Comparison of ENCODE assay signal across 17 cellular contexts in the genomic region with DNA sequence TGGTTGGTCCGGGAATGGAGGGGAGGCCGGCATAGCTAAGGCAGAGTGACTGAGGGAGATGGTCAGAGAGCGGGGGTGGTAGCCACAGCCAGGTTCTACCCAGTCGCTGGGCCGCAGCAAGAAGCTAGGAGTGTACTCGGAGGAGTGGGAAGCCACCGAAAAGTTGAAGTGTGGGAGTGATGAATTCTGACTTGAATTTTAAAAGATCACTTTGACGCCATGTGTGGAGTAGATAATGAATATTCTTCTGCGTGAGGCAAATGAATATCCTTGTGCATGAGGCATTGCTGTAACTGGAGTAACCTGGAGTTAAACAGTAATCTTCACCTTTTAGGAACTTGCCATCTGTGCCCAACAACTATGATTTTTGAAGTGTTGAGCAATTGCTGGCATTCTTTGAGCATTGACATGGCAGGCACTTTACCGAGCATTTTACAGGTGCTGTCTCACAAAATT. TPM values are rescaled to one million over a fixed set of nuclear protein-coding genes. Genes with fewer than 3 reads are reported as not detected.
A peak's percentile ranks its signal among the peaks of the same experiment; 100 is the strongest.
DNase-seq lines count a peak whose midpoint lies in the region; ATAC-seq, FAIRE-seq and TF ChIP-seq lines count a peak whose summit lies in the region.
"Had no signal": no experiment of that assay in that cellular context is flagged by ENCODE, and none has a peak within 500 bp of the region (broad histone marks: within the 10 kb centered on the region; RNA-seq: fewer than 3 reads in every experiment).

No MANE protein-coding gene starts in this region.

- H3K9me3 ChIP-seq in A549 (no peaks in the 10 kb centered on the region), endodermal cell (ENCODE audit: control insufficient read depth, low read length) (no peaks in the 10 kb centered on the region), parathyroid adenoma (ENCODE audit: control insufficient read depth, low read length) (no peaks in the 10 kb centered on the region), WERI-Rb-1 (ENCODE audit: severe bottlenecking) (no peaks in the 10 kb centered on the region)
- H3K9me3 ChIP-seq: breast epithelium, esophagus squamous epithelium had no signal

- FAIRE-seq in A549 (lab: Jason Lieb, UNC): no peak

- POLR2A ChIA-PET in A549 (lab: Yijun Ruan, JAX): interaction anchor here (1.9 kb wide), 1 partner anchor 17 kb away, joined by 7 read pairs; no protein-coding TSS in a partner anchor

- no peak for TF ChIP-seq POLR2A in A549 (IDR thresholded peaks at IDR 0.05; ENCODE audit: low read length)
- TF ChIP-seq POLR2A in GM19193 (IDR thresholded peaks at IDR 0.05; ENCODE audit: extremely low read depth, insufficient read depth, insufficient read length): peak; percentile 4

- H3K27ac ChIP-seq in A549: peak overlapping the region; percentile 9 to 44; a peak in 3 of 6 replicates
- H3K27ac ChIP-seq in endodermal cell (ENCODE audit: low read depth, low read length): no peak overlapping the region
- H3K27ac ChIP-seq in parathyroid adenoma: no peak overlapping the region
- H3K27ac ChIP-seq in WERI-Rb-1: no peak overlapping the region
- H3K27ac ChIP-seq: breast epithelium had no signal

- H3K9me3 Mint-ChIP-seq in endodermal cell: no peaks in the 10 kb centered on the region
- H3K9me3 Mint-ChIP-seq: natural killer cell, T-cell had no signal

- H3K27me3 Mint-ChIP-seq in endodermal cell (ENCODE audit: insufficient read depth): no peaks in the 10 kb centered on the region
- H3K27me3 Mint-ChIP-seq: T-cell had no signal

- no peaks in the 10 kb centered on the region for H3K79me2 ChIP-seq in parathyroid adenoma

- H3K4me3 Mint-ChIP-seq in endodermal cell: no peak overlapping the region
- H3K4me3 Mint-ChIP-seq: natural killer cell, T-cell had no signal

- DNase-seq in A549 (ENCODE audit: low read depth in 1 of 2, low spot score in 1 of 2) (no peak), endodermal cell (no peak), WERI-Rb-1 (no peak), 8988T (no peak), mucosa of gallbladder (ENCODE audit: low spot score) (no peak)
- DNase-seq: activated naive CD4-positive, alpha-beta T cell; esophagus squamous epithelium; natural killer cell; NCI-H187; NCI-H510A treated with DMSO at 0.1 percent for 48 hours; retina; T-cell had no signal

- H3K27ac Mint-ChIP-seq in endodermal cell: peak overlapping the region; percentile 40
- H3K27ac Mint-ChIP-seq: natural killer cell, T-cell had no signal

- no peak overlapping the region for H2AFZ ChIP-seq in parathyroid adenoma

- 82% methylated on average over 10 of the region's 10 CpGs for WGBS in A549 (ENCODE audit: missing lambda C conversion rate)
- 93 to 96% methylated on average over 10 of the region's 10 CpGs for WGBS in endodermal cell (ENCODE audit: insufficient coverage in 1 of 2, insufficient read length in 1 of 2), 2 experiments

- peaks cover 88% of the 10 kb centered on the region for H3K36me3 ChIP-seq in endodermal cell (ENCODE audit: control insufficient read depth, insufficient read depth, low read length)
- no peaks in the 10 kb centered on the region for H3K36me3 ChIP-seq in parathyroid adenoma (ENCODE audit: control insufficient read depth, insufficient read depth, low read length)
- H3K36me3 ChIP-seq in WERI-Rb-1: peaks cover 96% of the 10 kb centered on the region

- ATAC-seq in A549 (peak in 1 of 2 experiments; percentile 13; a peak in 2 of 6 replicates), GM21447 (IDR thresholded peaks at IDR 0.05; ENCODE audit: unreplicated experiment) (no peak)
- ATAC-seq: natural killer cell, T-cell had no signal

- H3K4me1 ChIP-seq in A549 (peaks cover 84% of the 10 kb centered on the region), endodermal cell (ENCODE audit: control insufficient read depth, insufficient read depth, low read length) (peaks cover 7% of the 10 kb centered on the region), parathyroid adenoma (peaks cover 8% of the 10 kb centered on the region)
- H3K4me1 ChIP-seq: breast epithelium had no signal

- H3K4me2 ChIP-seq in A549 (peak overlapping the region; percentile 93), parathyroid adenoma (ENCODE audit: low read length) (peak overlapping the region; percentile 13)

- peaks cover 19% of the 10 kb centered on the region for H3K4me1 Mint-ChIP-seq in endodermal cell

- no peak for TF ChIP-seq EP300 in A549 (IDR thresholded peaks at IDR 0.05)

- TF ChIP-seq CTCF in A549 (IDR thresholded peaks at IDR 0.05): no peak
- no peak for TF ChIP-seq CTCF in endodermal cell (conservative IDR thresholded peaks at IDR 0.05)
- no peak for TF ChIP-seq CTCF in parathyroid adenoma (IDR thresholded peaks at IDR 0.05)
- no peak for TF ChIP-seq CTCF in WERI-Rb-1 (IDR thresholded peaks at IDR 0.05; ENCODE audit: low read depth, low read length)

- peaks cover 78% of the 10 kb centered on the region for H3K36me3 Mint-ChIP-seq in endodermal cell (ENCODE audit: low read depth)

- no peaks in the 10 kb centered on the region for H3K27me3 ChIP-seq in endodermal cell (ENCODE audit: control insufficient read depth, insufficient read depth, low read length, poor library complexity, severe bottlenecking)
- H3K27me3 ChIP-seq in parathyroid adenoma (ENCODE audit: control insufficient read depth, insufficient read depth, low read length): no peaks in the 10 kb centered on the region
- H3K27me3 ChIP-seq in WERI-Rb-1 (ENCODE audit: insufficient read depth, low read depth, severe bottlenecking): no peaks in the 10 kb centered on the region
- H3K27me3 ChIP-seq: breast epithelium, dorsolateral prefrontal cortex, esophagus squamous epithelium had no signal

- peak overlapping the region; percentile 19; the same call in 1 of the 3 replicates for H3K4me3 ChIP-seq in A549
- no peak overlapping the region for H3K4me3 ChIP-seq in endodermal cell (ENCODE audit: low read length)
- H3K4me3 ChIP-seq in parathyroid adenoma (ENCODE audit: low read depth, low read length): no peak overlapping the region
- H3K4me3 ChIP-seq in WERI-Rb-1 (ENCODE audit: low read depth, low read length): no peak overlapping the region
- H3K4me3 ChIP-seq: breast epithelium, dorsolateral prefrontal cortex, esophagus squamous epithelium had no signal

- CTCF ChIA-PET in A549 (lab: Yijun Ruan, JAX): interaction anchor here (0.7 to 2.5 kb wide), 3 partner anchors 10 to 17 kb away, joined by 3 to 12 read pairs (median 5); no protein-coding TSS in a partner anchor

- H3K9ac ChIP-seq in endodermal cell (ENCODE audit: extremely low read depth, low read length, poor library complexity, severe bottlenecking) (no peak overlapping the region), parathyroid adenoma (no peak overlapping the region)

- no peak for TF ChIP-seq RAD21 in A549 (conservative IDR thresholded peaks at IDR 0.05 in 1 of 2, IDR thresholded peaks at IDR 0.05 in 1 of 2)

TF ChIP-seq in A549, 52 proteins besides CTCF, POLR2A, EP300 and RAD21:
- TF ChIP-seq CEBPB (IDR thresholded peaks at IDR 0.05) (0 out of 4 replicates have a peak, but pooled peaks of 1 of the 2 experiments have one; percentile 3), RARB (CRISPR knock-in tag; IDR thresholded peaks at IDR 0.05) (no peak), HOXB5 (CRISPR knock-in tag; IDR thresholded peaks at IDR 0.05) (no peak)

RNA-seq across cellular contexts. Expression of a gene that starts 6.9 kb away (rescaled TPM):
- polyA plus RNA-seq in A549 (2011; rRNA removed) (145 and 181 TPM in 2 replicates), A549 (2017; fragmentation: RNase III; extraction: RNeasy Plus Mini Kit Qiagen cat#74134 plus additional on column Dnase treatment) (159 to 169 TPM (median 159 TPM) in 3 replicates)
- 75.4 and 77.9 TPM in 2 replicates for polyA plus RNA-seq in A549 (2012; cell fraction: cytosol; rRNA removed)
- polyA plus RNA-seq in A549 (2012; cell fraction: nucleus; rRNA removed): 113 and 172 TPM in 2 replicates
- 206 and 264 TPM in 2 replicates for polyA minus RNA-seq in A549 (2011; rRNA and poly(A)+ RNA removed)
- total RNA-seq in endodermal cell (10 to 100 TPM; 79.9 to 84.0 TPM), mucosa of gallbladder (20.4 TPM)
- 70.3 TPM for polyA plus RNA-seq in endodermal cell (2013, experiment 1 of 2)
- polyA plus RNA-seq in endodermal cell (2013, experiment 2 of 2): 64.4 TPM

RNA-seq across cellular contexts. Expression of a gene that starts 35.2 kb away (rescaled TPM):
- 0.01 and 0.07 TPM in 2 replicates for polyA plus RNA-seq in A549 (2011; rRNA removed)
- 0.03 and 0.05 TPM in 2 replicates for polyA plus RNA-seq in A549 (2012; cell fraction: cytosol; rRNA removed)
- polyA plus RNA-seq in A549 (2012; cell fraction: nucleus; rRNA removed): 0.28 and 0.30 TPM in 2 replicates
- polyA plus RNA-seq in A549 (2017; fragmentation: RNase III; extraction: RNeasy Plus Mini Kit Qiagen cat#74134 plus additional on column Dnase treatment): 0.03 to 0.05 TPM (median 0.04 TPM) in 3 replicates
- polyA minus RNA-seq in A549 (2011; rRNA and poly(A)+ RNA removed): 0.08 and 0.34 TPM in 2 replicates
- total RNA-seq in endodermal cell: under 1 TPM in 1 of 2 donors, not detected in 1; 0.15 TPM
- 0.18 TPM for polyA plus RNA-seq in endodermal cell (2013, experiment 1 of 2)
- 0.08 TPM for polyA plus RNA-seq in endodermal cell (2013, experiment 2 of 2)
- 0.60 TPM for total RNA-seq in mucosa of gallbladder

Comparison
In these comparisons a context has a peak if more than half of its experiments do, and no peak if none do; other contexts are left out.
1. H3K27ac ChIP-seq: peak in A549 (2 of 2); none in endodermal cell (single experiment), parathyroid adenoma (single experiment) and WERI-Rb-1 (single experiment).